14 cellular contexts compared by ENCODE assay signal in genomic region chr1:64581786-64582185, GRCh38.
"Had no signal": no experiment of that assay in that cellular context is flagged by ENCODE, and none has a peak within 500 bp of the region (broad histone marks: within the 10 kb centered on the region; RNA-seq: fewer than 3 reads in every experiment).

No MANE protein-coding gene starts in this region.

- H3K36me3 ChIP-seq: brain microvascular endothelial cell, gastroesophageal sphincter, transverse colon, vagina had no signal

- H3K4me3 ChIP-seq: gastroesophageal sphincter, skin epidermis, transverse colon, vagina had no signal

- H3K27ac ChIP-seq: brain microvascular endothelial cell, gastroesophageal sphincter, skin epidermis, transverse colon, vagina had no signal

- H3K27me3 ChIP-seq: brain microvascular endothelial cell, gastroesophageal sphincter, transverse colon, vagina had no signal

- DNase-seq: activated CD4-positive, alpha-beta T cell treated with anti-CD3 and anti-CD28 coated beads, Interleukin-2, amount 10 ng/mL, durations not matched to agents 7 days and 5 days; activated naive CD4-positive, alpha-beta T cell; activated naive CD8-positive, alpha-beta T cell treated with anti-CD3 and anti-CD28 coated beads, Interleukin-2, amount 10 ng/mL, durations not matched to agents 7 days and 5 days; brain microvascular endothelial cell; naive thymus-derived CD8-positive, alpha-beta T cell; stimulated activated CD4-positive, alpha-beta T cell treated with anti-CD3 and anti-CD28 coated beads, Interleukin-15, amount 100 ng/mL, for 24 hours; stimulated activated CD4-positive, alpha-beta T cell treated with anti-CD3 and anti-CD28 coated beads, Interleukin-4, amount 100 ng/mL, for 24 hours; stimulated activated naive CD4-positive, alpha-beta T cell; substantia nigra; transverse colon had no signal

- ATAC-seq: gastroesophageal sphincter; left lobe of liver; naive thymus-derived CD8-positive, alpha-beta T cell had no signal

- H3K4me1 ChIP-seq: gastroesophageal sphincter, vagina had no signal

- H3K9me3 ChIP-seq: gastroesophageal sphincter, transverse colon, vagina had no signal
